1 cellular context compared by ENCODE assay signal in the genomic region with DNA sequence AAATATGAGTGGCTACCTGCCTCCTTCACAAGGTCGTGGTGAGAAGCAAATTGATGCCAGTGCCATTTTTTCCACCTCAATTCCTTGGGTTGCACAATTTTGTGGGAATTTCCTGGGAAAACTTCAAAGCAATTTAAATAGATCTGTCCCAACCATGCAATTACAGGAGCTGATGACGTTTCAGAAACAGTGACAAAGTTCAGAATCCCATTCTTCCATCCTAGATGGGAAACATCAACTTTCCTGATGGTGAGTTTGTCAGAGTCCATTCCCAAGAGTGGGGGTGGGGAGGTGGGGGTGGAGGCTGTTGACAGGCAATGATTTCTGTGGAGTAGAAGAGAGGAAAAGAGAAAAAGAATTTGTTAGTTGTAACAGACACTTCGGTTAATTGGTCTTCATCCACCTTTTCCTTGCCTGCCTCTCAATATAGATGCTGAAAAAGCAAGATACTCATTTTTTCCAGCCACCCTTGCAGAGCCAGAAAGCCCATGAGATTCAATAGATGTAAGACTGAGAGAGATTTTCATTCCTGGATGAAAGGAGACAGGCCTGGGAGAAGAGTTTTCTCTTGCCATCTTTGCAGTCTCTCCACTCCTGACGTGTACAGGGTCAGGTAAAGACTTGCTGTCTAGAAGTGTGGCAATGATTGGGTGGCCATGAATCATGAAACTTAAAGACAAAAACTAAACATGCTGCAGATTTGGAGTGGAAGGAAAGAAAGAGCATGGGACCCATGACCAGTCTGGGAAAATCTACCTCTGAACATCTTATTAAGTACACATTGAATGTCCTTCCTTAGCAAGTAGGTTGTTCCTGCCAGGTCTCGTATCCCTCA.
TF ChIP-seq lines count a peak whose summit lies in the region.

No MANE protein-coding gene starts in this region.

TF ChIP-seq in HepG2, 621 proteins besides CTCF, POLR2A, EP300 and RAD21 (continued from another document and continues in another):
- TF ChIP-seq, protein P1, sequence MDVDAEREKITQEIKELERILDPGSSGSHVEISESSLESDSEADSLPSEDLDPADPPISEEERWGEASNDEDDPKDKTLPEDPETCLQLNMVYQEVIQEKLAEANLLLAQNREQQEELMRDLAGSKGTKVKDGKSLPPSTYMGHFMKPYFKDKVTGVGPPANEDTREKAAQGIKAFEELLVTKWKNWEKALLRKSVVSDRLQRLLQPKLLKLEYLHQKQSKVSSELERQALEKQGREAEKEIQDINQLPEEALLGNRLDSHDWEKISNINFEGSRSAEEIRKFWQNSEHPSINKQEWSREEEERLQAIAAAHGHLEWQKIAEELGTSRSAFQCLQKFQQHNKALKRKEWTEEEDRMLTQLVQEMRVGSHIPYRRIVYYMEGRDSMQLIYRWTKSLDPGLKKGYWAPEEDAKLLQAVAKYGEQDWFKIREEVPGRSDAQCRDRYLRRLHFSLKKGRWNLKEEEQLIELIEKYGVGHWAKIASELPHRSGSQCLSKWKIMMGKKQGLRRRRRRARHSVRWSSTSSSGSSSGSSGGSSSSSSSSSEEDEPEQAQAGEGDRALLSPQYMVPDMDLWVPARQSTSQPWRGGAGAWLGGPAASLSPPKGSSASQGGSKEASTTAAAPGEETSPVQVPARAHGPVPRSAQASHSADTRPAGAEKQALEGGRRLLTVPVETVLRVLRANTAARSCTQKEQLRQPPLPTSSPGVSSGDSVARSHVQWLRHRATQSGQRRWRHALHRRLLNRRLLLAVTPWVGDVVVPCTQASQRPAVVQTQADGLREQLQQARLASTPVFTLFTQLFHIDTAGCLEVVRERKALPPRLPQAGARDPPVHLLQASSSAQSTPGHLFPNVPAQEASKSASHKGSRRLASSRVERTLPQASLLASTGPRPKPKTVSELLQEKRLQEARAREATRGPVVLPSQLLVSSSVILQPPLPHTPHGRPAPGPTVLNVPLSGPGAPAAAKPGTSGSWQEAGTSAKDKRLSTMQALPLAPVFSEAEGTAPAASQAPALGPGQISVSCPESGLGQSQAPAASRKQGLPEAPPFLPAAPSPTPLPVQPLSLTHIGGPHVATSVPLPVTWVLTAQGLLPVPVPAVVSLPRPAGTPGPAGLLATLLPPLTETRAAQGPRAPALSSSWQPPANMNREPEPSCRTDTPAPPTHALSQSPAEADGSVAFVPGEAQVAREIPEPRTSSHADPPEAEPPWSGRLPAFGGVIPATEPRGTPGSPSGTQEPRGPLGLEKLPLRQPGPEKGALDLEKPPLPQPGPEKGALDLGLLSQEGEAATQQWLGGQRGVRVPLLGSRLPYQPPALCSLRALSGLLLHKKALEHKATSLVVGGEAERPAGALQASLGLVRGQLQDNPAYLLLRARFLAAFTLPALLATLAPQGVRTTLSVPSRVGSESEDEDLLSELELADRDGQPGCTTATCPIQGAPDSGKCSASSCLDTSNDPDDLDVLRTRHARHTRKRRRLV (CRISPR knock-in tag; IDR thresholded peaks at IDR 0.05), result no peak
- TF ChIP-seq SMC3 (IDR thresholded peaks at IDR 0.05; ENCODE audit: low read length) (no peak; the same call in 1 of the 2 replicates), ZFP62 (CRISPR knock-in tag; IDR thresholded peaks at IDR 0.05) (no peak), IRF9 (CRISPR knock-in tag; IDR thresholded peaks at IDR 0.05; ENCODE audit: borderline replicate concordance) (no peak), HHEX (CRISPR knock-in tag; IDR thresholded peaks at IDR 0.05) (no peak), ZNF383 (CRISPR knock-in tag; IDR thresholded peaks at IDR 0.05; ENCODE audit: borderline replicate concordance) (no peak), ZNF121 (CRISPR knock-in tag; IDR thresholded peaks at IDR 0.05) (no peak), ZNF780A (CRISPR knock-in tag; IDR thresholded peaks at IDR 0.05) (no peak), MATR3 (CRISPR knock-in tag; IDR thresholded peaks at IDR 0.05) (no peak), JDP2 (CRISPR knock-in tag; IDR thresholded peaks at IDR 0.05; ENCODE audit: borderline replicate concordance) (no peak), HIVEP1 (CRISPR knock-in tag; IDR thresholded peaks at IDR 0.05) (no peak), KDM5B (CRISPR knock-in tag; IDR thresholded peaks at IDR 0.05; ENCODE audit: borderline replicate concordance) (no peak), ZNF513 (CRISPR knock-in tag; conservative IDR thresholded peaks at IDR 0.05) (no peak), ZNF260 (CRISPR knock-in tag; IDR thresholded peaks at IDR 0.05; ENCODE audit: borderline replicate concordance, low read depth) (no peak), ELK4 (CRISPR knock-in tag; IDR thresholded peaks at IDR 0.05; ENCODE audit: borderline replicate concordance) (no peak), PPARG (CRISPR knock-in tag; conservative IDR thresholded peaks at IDR 0.05) (peak; percentile 93)
- TF ChIP-seq, protein P2, sequence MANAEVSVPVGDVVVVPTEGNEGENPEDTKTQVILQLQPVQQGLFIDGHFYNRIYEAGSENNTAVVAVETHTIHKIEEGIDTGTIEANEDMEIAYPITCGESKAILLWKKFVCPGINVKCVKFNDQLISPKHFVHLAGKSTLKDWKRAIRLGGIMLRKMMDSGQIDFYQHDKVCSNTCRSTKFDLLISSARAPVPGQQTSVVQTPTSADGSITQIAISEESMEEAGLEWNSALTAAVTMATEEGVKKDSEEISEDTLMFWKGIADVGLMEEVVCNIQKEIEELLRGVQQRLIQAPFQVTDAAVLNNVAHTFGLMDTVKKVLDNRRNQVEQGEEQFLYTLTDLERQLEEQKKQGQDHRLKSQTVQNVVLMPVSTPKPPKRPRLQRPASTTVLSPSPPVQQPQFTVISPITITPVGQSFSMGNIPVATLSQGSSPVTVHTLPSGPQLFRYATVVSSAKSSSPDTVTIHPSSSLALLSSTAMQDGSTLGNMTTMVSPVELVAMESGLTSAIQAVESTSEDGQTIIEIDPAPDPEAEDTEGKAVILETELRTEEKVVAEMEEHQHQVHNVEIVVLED (CRISPR knock-in tag; IDR thresholded peaks at IDR 0.05; ENCODE audit: borderline replicate concordance), result no peak; the same call in 1 of the 2 replicates
- TF ChIP-seq, protein P3, sequence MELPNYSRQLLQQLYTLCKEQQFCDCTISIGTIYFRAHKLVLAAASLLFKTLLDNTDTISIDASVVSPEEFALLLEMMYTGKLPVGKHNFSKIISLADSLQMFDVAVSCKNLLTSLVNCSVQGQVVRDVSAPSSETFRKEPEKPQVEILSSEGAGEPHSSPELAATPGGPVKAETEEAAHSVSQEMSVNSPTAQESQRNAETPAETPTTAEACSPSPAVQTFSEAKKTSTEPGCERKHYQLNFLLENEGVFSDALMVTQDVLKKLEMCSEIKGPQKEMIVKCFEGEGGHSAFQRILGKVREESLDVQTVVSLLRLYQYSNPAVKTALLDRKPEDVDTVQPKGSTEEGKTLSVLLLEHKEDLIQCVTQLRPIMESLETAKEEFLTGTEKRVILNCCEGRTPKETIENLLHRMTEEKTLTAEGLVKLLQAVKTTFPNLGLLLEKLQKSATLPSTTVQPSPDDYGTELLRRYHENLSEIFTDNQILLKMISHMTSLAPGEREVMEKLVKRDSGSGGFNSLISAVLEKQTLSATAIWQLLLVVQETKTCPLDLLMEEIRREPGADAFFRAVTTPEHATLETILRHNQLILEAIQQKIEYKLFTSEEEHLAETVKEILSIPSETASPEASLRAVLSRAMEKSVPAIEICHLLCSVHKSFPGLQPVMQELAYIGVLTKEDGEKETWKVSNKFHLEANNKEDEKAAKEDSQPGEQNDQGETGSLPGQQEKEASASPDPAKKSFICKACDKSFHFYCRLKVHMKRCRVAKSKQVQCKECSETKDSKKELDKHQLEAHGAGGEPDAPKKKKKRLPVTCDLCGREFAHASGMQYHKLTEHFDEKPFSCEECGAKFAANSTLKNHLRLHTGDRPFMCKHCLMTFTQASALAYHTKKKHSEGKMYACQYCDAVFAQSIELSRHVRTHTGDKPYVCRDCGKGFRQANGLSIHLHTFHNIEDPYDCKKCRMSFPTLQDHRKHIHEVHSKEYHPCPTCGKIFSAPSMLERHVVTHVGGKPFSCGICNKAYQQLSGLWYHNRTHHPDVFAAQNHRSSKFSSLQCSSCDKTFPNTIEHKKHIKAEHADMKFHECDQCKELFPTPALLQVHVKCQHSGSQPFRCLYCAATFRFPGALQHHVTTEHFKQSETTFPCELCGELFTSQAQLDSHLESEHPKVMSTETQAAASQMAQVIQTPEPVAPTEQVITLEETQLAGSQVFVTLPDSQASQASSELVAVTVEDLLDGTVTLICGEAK (IDR thresholded peaks at IDR 0.05), result no peak
- TF ChIP-seq, protein P3 (CRISPR knock-in tag; IDR thresholded peaks at IDR 0.05), result no peak
